Comparison of ENCODE assay signal across 8 cellular contexts in the genomic region with DNA sequence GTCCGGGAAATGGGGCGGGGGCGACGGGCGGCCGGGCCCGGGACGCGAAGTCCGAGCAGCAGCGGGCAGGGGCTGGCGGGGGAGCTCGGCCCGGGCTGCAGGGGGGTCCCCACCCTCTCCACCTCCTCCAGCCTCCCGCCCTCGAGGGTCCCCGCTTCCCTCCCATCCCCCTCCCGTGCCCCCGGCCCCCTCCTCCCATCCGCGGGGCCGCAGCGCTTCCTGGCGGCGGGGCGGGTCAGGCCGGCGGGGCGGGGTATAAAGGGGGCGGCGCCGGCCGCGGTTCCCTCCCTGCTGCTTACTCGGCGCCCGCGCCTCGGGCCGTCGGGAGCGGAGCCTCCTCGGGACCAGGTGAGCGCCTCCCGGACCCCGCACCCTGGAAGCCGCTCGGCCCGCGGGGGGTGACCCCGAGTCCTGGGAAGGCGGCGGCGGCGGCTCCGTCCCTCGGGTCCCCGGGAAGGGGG. TPM values are rescaled to one million over a fixed set of nuclear protein-coding genes. Genes with fewer than 3 reads are reported as not detected.
A peak's percentile ranks its signal among the peaks of the same experiment; 100 is the strongest.
DNase-seq lines count a peak whose midpoint lies in the region; ATAC-seq and TF ChIP-seq lines count a peak whose summit lies in the region.

A gene (plus strand): TSS at position 287 of the 461 bp plus-strand sequence.

- H3K9me3 Mint-ChIP-seq in activated CD8-positive, alpha-beta T cell treated with anti-CD3 and anti-CD28 coated beads, Interleukin-2, amount 10 ng/mL, durations not matched to agents 7 days and 5 days (ENCODE audit: insufficient read depth): peaks cover 8% of the 10 kb centered on the region

- no peaks in the 10 kb centered on the region for H4K20me1 ChIP-seq in MM.1S (ENCODE audit: insufficient read depth, low read length)

- peak within 1 kb of the TSS; percentile 67 for H3K9ac ChIP-seq in HUES6 (ENCODE audit: low read length)
- no peak within 1 kb of the TSS for H3K9ac ChIP-seq in MM.1S (ENCODE audit: low read length)

- H3K27ac ChIP-seq in AG04450 (ENCODE audit: low read depth, low read length) (peak within 1 kb of the TSS; percentile 70), HUES6 (ENCODE audit: low read depth, low read length) (no peak within 1 kb of the TSS), mesodermal cell (ENCODE audit: low read depth, low read length, severe bottlenecking) (no peak within 1 kb of the TSS), MM.1S (ENCODE audit: low read length) (no peak within 1 kb of the TSS)
- no peak within 1 kb of the TSS for H3K27ac ChIP-seq in effector memory CD4-positive, alpha-beta T cell (ENCODE audit: insufficient read depth, low read length, poor library complexity, severe bottlenecking)

- DNase-seq in AG04450 (ENCODE audit: low read depth, low spot score) (no peak), NCI-H1092 (lab: John Stamatoyannopoulos, UW) (no peak), MM.1S (no peak)
- peak; percentile 58 for DNase-seq in activated CD8-positive, alpha-beta T cell treated with anti-CD3 and anti-CD28 coated beads, Interleukin-2, amount 10 ng/mL, durations not matched to agents 7 days and 5 days
- peak in 1 of 3 donors; percentile 15 for DNase-seq in effector memory CD4-positive, alpha-beta T cell
- peak; percentile 74 for DNase-seq in stimulated activated CD8-positive, alpha-beta memory T cell treated with anti-CD3 and anti-CD28 coated beads, Interleukin-4, amount 100 ng/mL, for 48 hours

- H3K9me3 ChIP-seq in AG04450 (ENCODE audit: control insufficient read depth, insufficient read depth, low read length): peaks cover 4% of the 10 kb centered on the region
- peaks cover 41% of the 10 kb centered on the region for H3K9me3 ChIP-seq in HUES6 (ENCODE audit: control insufficient read depth, insufficient read depth, low read depth, low read length)
- no peaks in the 10 kb centered on the region for H3K9me3 ChIP-seq in effector memory CD4-positive, alpha-beta T cell (ENCODE audit: control insufficient read depth, low read length)
- peaks cover 11% of the 10 kb centered on the region for H3K9me3 ChIP-seq in mesodermal cell (ENCODE audit: control insufficient read depth, low read length)
- H3K9me3 ChIP-seq in MM.1S (replicated peaks; ENCODE audit: insufficient read depth, low read length): no peaks in the 10 kb centered on the region

- peak; percentile 18; the same call in 1 of the 2 replicates for TF ChIP-seq CTCF in AG04450 (IDR thresholded peaks at IDR 0.05; ENCODE audit: low read depth, low read length)
- TF ChIP-seq CTCF in MM.1S (IDR thresholded peaks at IDR 0.05; ENCODE audit: low read length): no peak

- H3K4me2 ChIP-seq in MM.1S (ENCODE audit: low read depth, low read length): no peak within 1 kb of the TSS

- H3K27me3 ChIP-seq in AG04450 (ENCODE audit: control insufficient read depth, insufficient read depth, low read length) (no peaks in the 10 kb centered on the region), HUES6 (ENCODE audit: control insufficient read depth, insufficient read depth, low read length) (no peaks in the 10 kb centered on the region), MM.1S (replicated peaks; ENCODE audit: insufficient read depth, low read length) (peaks cover 80% of the 10 kb centered on the region)
- peaks cover 3% of the 10 kb centered on the region for H3K27me3 ChIP-seq in effector memory CD4-positive, alpha-beta T cell (replicated peaks; ENCODE audit: control insufficient read depth, insufficient read depth, low read length, poor library complexity, severe bottlenecking)

- H3F3A ChIP-seq in MM.1S (ENCODE audit: insufficient read depth, low read length): no peaks in the 10 kb centered on the region

- H3K4me3 Mint-ChIP-seq in activated CD8-positive, alpha-beta T cell treated with anti-CD3 and anti-CD28 coated beads, Interleukin-2, amount 10 ng/mL, durations not matched to agents 7 days and 5 days: peak within 1 kb of the TSS; percentile 44

- POLR2A ChIA-PET in AG04450 (lab: Yijun Ruan, JAX): interaction anchor here (0.8 to 1.5 kb wide), 3 partner anchors 49 to 127 kb away, joined by 3 to 5 read pairs (median 4); no protein-coding TSS in a partner anchor
- POLR2A ChIA-PET in activated CD8-positive, alpha-beta T cell treated with anti-CD3 and anti-CD28 coated beads, Interleukin-2, amount 10 ng/mL, durations not matched to agents 7 days and 5 days (lab: Charles Lee): no interaction called here

- peaks cover 19% of the 10 kb centered on the region for H3K27me3 Mint-ChIP-seq in activated CD8-positive, alpha-beta T cell treated with anti-CD3 and anti-CD28 coated beads, Interleukin-2, amount 10 ng/mL, durations not matched to agents 7 days and 5 days (ENCODE audit: low read depth)

- H3K9me2 ChIP-seq in MM.1S (replicated peaks; ENCODE audit: insufficient read depth, low read length): no peaks in the 10 kb centered on the region

- H3K36me3 Mint-ChIP-seq in activated CD8-positive, alpha-beta T cell treated with anti-CD3 and anti-CD28 coated beads, Interleukin-2, amount 10 ng/mL, durations not matched to agents 7 days and 5 days (ENCODE audit: low read depth): no peaks in the 10 kb centered on the region

- WGBS in mesodermal cell (ENCODE audit: insufficient coverage in 2 of 2), 2 experiments: 0 to 1% methylated on average over 33 to 47 of the region's 58 CpGs

- H3K27ac Mint-ChIP-seq in activated CD8-positive, alpha-beta T cell treated with anti-CD3 and anti-CD28 coated beads, Interleukin-2, amount 10 ng/mL, durations not matched to agents 7 days and 5 days: peak within 1 kb of the TSS; percentile 7

- no peaks in the 10 kb centered on the region for H3K4me1 ChIP-seq in HUES6 (ENCODE audit: control insufficient read depth, insufficient read depth, low read length)
- peaks cover 7% of the 10 kb centered on the region for H3K4me1 ChIP-seq in effector memory CD4-positive, alpha-beta T cell (ENCODE audit: control insufficient read depth, insufficient read depth, low read length, poor library complexity, severe bottlenecking)
- no peaks in the 10 kb centered on the region for H3K4me1 ChIP-seq in mesodermal cell (ENCODE audit: control insufficient read depth, insufficient read depth, low read length, poor library complexity, severe bottlenecking)
- no peaks in the 10 kb centered on the region for H3K4me1 ChIP-seq in MM.1S (ENCODE audit: low read length)

- CTCF ChIA-PET in AG04450 (lab: Charles Lee): no interaction called here
- CTCF ChIA-PET in activated CD8-positive, alpha-beta T cell treated with anti-CD3 and anti-CD28 coated beads, Interleukin-2, amount 10 ng/mL, durations not matched to agents 7 days and 5 days (lab: Charles Lee): interaction anchor here (2.5 kb wide), 1 partner anchor 125 kb away, joined by 12 read pairs; no protein-coding TSS in a partner anchor

- peaks cover 1% of the 10 kb centered on the region for H3K4me1 Mint-ChIP-seq in activated CD8-positive, alpha-beta T cell treated with anti-CD3 and anti-CD28 coated beads, Interleukin-2, amount 10 ng/mL, durations not matched to agents 7 days and 5 days (ENCODE audit: low read depth)

- peaks cover 13% of the 10 kb centered on the region; the same call in 1 of the 2 replicates for H3K36me3 ChIP-seq in HUES6 (ENCODE audit: control insufficient read depth, insufficient read depth, low read length)
- no peaks in the 10 kb centered on the region for H3K36me3 ChIP-seq in effector memory CD4-positive, alpha-beta T cell (ENCODE audit: control insufficient read depth, insufficient read depth, low read length)
- H3K36me3 ChIP-seq in mesodermal cell (ENCODE audit: control insufficient read depth, insufficient read depth, low read length): peaks cover 15% of the 10 kb centered on the region
- H3K36me3 ChIP-seq in MM.1S (replicated peaks; ENCODE audit: insufficient read depth, low read length): no peaks in the 10 kb centered on the region

- H3K79me2 ChIP-seq in MM.1S (ENCODE audit: low read length): no peaks in the 10 kb centered on the region

- peak; percentile 92 for ATAC-seq in activated CD8-positive, alpha-beta T cell treated with anti-CD3 and anti-CD28 coated beads, Interleukin-2, amount 10 ng/mL, durations not matched to agents 7 days and 5 days

- H2AFZ ChIP-seq in MM.1S (ENCODE audit: low read length): no peak within 1 kb of the TSS

- peak within 1 kb of the TSS; percentile 79 for H3K4me3 ChIP-seq in AG04450 (ENCODE audit: low read depth, low read length)
- peak within 1 kb of the TSS; percentile 78 for H3K4me3 ChIP-seq in HUES6 (ENCODE audit: low read depth, low read length)
- peak within 1 kb of the TSS; percentile 50 for H3K4me3 ChIP-seq in effector memory CD4-positive, alpha-beta T cell (ENCODE audit: insufficient read depth, low read depth, low read length, poor library complexity, severe bottlenecking)
- peak within 1 kb of the TSS; percentile 61 for H3K4me3 ChIP-seq in mesodermal cell (ENCODE audit: extremely low read depth, insufficient read depth, low read length, poor library complexity, severe bottlenecking)
- H3K4me3 ChIP-seq in MM.1S (ENCODE audit: low read length): no peak within 1 kb of the TSS

RNA-seq across cellular contexts. Expression of the gene that starts here (rescaled TPM):
- 454 and 676 TPM in 2 replicates for polyA plus RNA-seq in AG04450 (2011; rRNA removed)
- polyA minus RNA-seq in AG04450 (2011; rRNA and poly(A)+ RNA removed): 266 and 343 TPM in 2 replicates
- 1 to 10 TPM; 6.0 to 7.2 TPM for total RNA-seq in activated CD8-positive, alpha-beta T cell treated with anti-CD3 and anti-CD28 coated beads, Interleukin-2, amount 10 ng/mL, durations not matched to agents 7 days and 5 days
- polyA plus RNA-seq in mesodermal cell (2013, experiment 1 of 2): 360 TPM
- 326 TPM for polyA plus RNA-seq in mesodermal cell (2013, experiment 2 of 2)

Comparison
In these comparisons a context has a peak if more than half of its experiments do, and no peak if none do; other contexts are left out.
1. DNase-seq: peak in activated CD8-positive, alpha-beta T cell treated with anti-CD3 and anti-CD28 coated beads, Interleukin-2, amount 10 ng/mL, durations not matched to agents 7 days and 5 days (single experiment) and stimulated activated CD8-positive, alpha-beta memory T cell treated with anti-CD3 and anti-CD28 coated beads, Interleukin-4, amount 100 ng/mL, for 48 hours (single experiment); none in AG04450 (single experiment), NCI-H1092 (single experiment) and MM.1S (single experiment).